18 cellular contexts compared by ENCODE assay signal in genomic region chr11:80694385-80694784, GRCh38.
DNase-seq lines count a peak whose midpoint lies in the region; ATAC-seq, FAIRE-seq and TF ChIP-seq lines count a peak whose summit lies in the region.
"Had no signal": no experiment of that assay in that cellular context is flagged by ENCODE, and none has a peak within 500 bp of the region (broad histone marks: within the 10 kb centered on the region; RNA-seq: fewer than 3 reads in every experiment).

No MANE protein-coding gene starts in this region.

- H3K27me3 ChIP-seq in PC-3 (ENCODE audit: low read length) = no peaks in the 10 kb centered on the region
- no peaks in the 10 kb centered on the region for H3K27me3 ChIP-seq in bronchial epithelial cell (ENCODE audit: control insufficient read depth, insufficient read depth, low read length)
- H3K27me3 ChIP-seq: BLaER1 had no signal

- POLR2A ChIA-PET in PC-3 (lab: Charles Lee; ENCODE audit: unreplicated experiment) = no interaction called here

- H3K4me3 ChIP-seq in PC-3 (ENCODE audit: low read length) = no peak overlapping the region
- no peak overlapping the region for H3K4me3 ChIP-seq in bronchial epithelial cell (ENCODE audit: low read depth, low read length)
- H3K4me3 ChIP-seq: BLaER1, HAP-1 had no signal

- FAIRE-seq in H54 (lab: Jason Lieb, UNC) = peak; percentile 74
- FAIRE-seq in bronchial epithelial cell (lab: Jason Lieb, UNC) = no peak
- FAIRE-seq: H1, HTR-8/SVneo had no signal

- no peak overlapping the region for H3K9ac ChIP-seq in PC-3 (ENCODE audit: low read length)
- H3K9ac ChIP-seq: BLaER1 had no signal

- H3F3A ChIP-seq in PC-3 (ENCODE audit: low read length, unreplicated experiment) = no peaks in the 10 kb centered on the region

- TF ChIP-seq CTCF in PC-3 (conservative IDR thresholded peaks at IDR 0.05; ENCODE audit: low read depth, low read length) = no peak
- no peak for TF ChIP-seq CTCF in bronchial epithelial cell (IDR thresholded peaks at IDR 0.05; ENCODE audit: insufficient read depth, low read length, severe bottlenecking)

- TF ChIP-seq POLR2A in H54 (IDR thresholded peaks at IDR 0.05; ENCODE audit: low read depth, low read length) = no peak

- H3K9me2 ChIP-seq in PC-3 (replicated peaks; ENCODE audit: low read length) = no peaks in the 10 kb centered on the region

- no peaks in the 10 kb centered on the region for H4K20me1 ChIP-seq in PC-3 (ENCODE audit: low read length)
- H4K20me1 ChIP-seq: BLaER1 had no signal

- H3K4me2 ChIP-seq in PC-3 (ENCODE audit: low read length) = 0 out of 2 replicates have a peak overlapping the region, but pooled peaks have one; percentile 5
- H3K4me2 ChIP-seq: BLaER1 had no signal

- DNase-seq in H54 (ENCODE audit: insufficient read length, low spot score) (no peak), PC-3 (peak; percentile 56), bronchial epithelial cell (ENCODE audit: low read depth) (peak; percentile 81), LoVo (ENCODE audit: low spot score) (no peak), DMS 273 (lab: John Stamatoyannopoulos, UW; ENCODE audit: unreplicated experiment) (no peak)
- DNase-seq: 8988T; CD4-positive, alpha-beta memory T cell; DMS79 treated with DMSO at 0.1 percent for 48 hours; GF-D8; IMR-90 had no signal

- no TSS peak for BruUV-seq in PC-3 (replicated peaks; lab: Mats Ljungman, UMichigan)

- H3K4me1 ChIP-seq in PC-3 (ENCODE audit: insufficient read depth, low read length) = peaks cover 29% of the 10 kb centered on the region
- H3K4me1 ChIP-seq: BLaER1 had no signal

- H3K79me2 ChIP-seq in PC-3 (ENCODE audit: low read length) = no peaks in the 10 kb centered on the region

- CTCF ChIA-PET in PC-3 (lab: Charles Lee) = no interaction called here

- ATAC-seq in PC-3 = no peak
- peak; percentile 87 for ATAC-seq in esophagus mucosa
- ATAC-seq in HG03095 (IDR thresholded peaks at IDR 0.05; ENCODE audit: unreplicated experiment) = no peak
- no peak for ATAC-seq in activated CD4-positive, CD25-positive, alpha-beta regulatory T cell treated with anti-CD3 and anti-CD28 coated beads, Interleukin-2, amount 50 U/mL, for 24 hours

- H3K9me3 ChIP-seq in PC-3 (ENCODE audit: low read length) = 0 out of 2 replicates have a peak, but pooled peaks cover 7% of the 10 kb centered on the region
- H3K9me3 ChIP-seq: BLaER1, HAP-1 had no signal

- intact Hi-C loops in PC-3 (cut with micrococcal nuclease) = no loop called here

- H2AFZ ChIP-seq in PC-3 (ENCODE audit: low read length) = no peak overlapping the region

- H3K36me3 ChIP-seq in PC-3 (ENCODE audit: low read depth, low read length) (no peaks in the 10 kb centered on the region), bronchial epithelial cell (ENCODE audit: control insufficient read depth, insufficient read depth, low read length) (no peaks in the 10 kb centered on the region)
- H3K36me3 ChIP-seq: BLaER1, HAP-1 had no signal

- H3K27ac ChIP-seq in PC-3 (ENCODE audit: low read length) = peak overlapping the region; percentile 46
- H3K27ac ChIP-seq: BLaER1, HL-60 had no signal

Comparison
In these comparisons a context has a peak if more than half of its experiments do, and no peak if none do; other contexts are left out.
1. DNase-seq: peak in PC-3 (single experiment) and bronchial epithelial cell (single experiment); none in H54 (single experiment), LoVo (single experiment) and DMS 273 (single experiment).